In the genomic region with DNA sequence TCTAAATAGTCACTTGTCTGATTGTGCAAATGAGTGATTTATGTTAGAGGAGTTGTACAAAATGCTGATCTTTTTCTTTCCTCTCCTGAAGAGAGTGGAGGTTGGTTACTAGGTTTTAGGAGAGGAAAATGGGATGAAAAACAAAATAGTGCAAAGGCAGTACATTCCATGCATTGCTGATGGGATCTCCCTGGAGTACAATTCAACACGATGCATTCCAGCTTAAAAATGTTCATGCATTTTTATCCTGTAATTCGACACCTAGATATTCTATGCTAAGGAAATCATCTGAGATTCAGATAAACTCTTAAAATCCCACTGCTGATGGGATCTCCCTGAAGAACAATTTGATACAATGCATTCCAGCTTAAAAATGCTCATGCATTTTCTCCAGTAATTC, we compare ENCODE assay signal across 16 cellular contexts. TPM values are rescaled to one million over a fixed set of nuclear protein-coding genes. Genes with fewer than 3 reads are reported as not detected.
DNase-seq lines count a peak whose midpoint lies in the region; ATAC-seq and TF ChIP-seq lines count a peak whose summit lies in the region.
"Had no signal": no experiment of that assay in that cellular context is flagged by ENCODE, and none has a peak within 500 bp of the region (broad histone marks: within the 10 kb centered on the region; RNA-seq: fewer than 3 reads in every experiment).

No MANE protein-coding gene starts in this region.

- H3K27ac ChIP-seq in SK-N-MC = peak overlapping the region; percentile 95
- H3K27ac ChIP-seq: SJSA1 had no signal

- no peaks in the 10 kb centered on the region for H3K9me3 ChIP-seq in SK-N-MC (ENCODE audit: low read depth, low read length)
- H3K9me3 ChIP-seq: MG63, SJSA1 had no signal

- H3K27ac Mint-ChIP-seq in natural killer cell treated with Interleukin-12 subunit alpha and Interleukin-12 subunit beta and Interleukin-15 and Interleukin-18, amount 100 ng/mL, for 72 hours = no peak overlapping the region

- peaks cover 15 to 21% of the 10 kb centered on the region in 2 donors for H3K27me3 Mint-ChIP-seq in natural killer cell treated with Interleukin-12 subunit alpha and Interleukin-12 subunit beta and Interleukin-15 and Interleukin-18, amount 100 ng/mL, for 72 hours

- DNase-seq in GM04503 (ENCODE audit: low read depth) = peak; percentile 69
- peak; percentile 66 for DNase-seq in SK-N-MC (ENCODE audit: low read depth, low spot score)
- peak; percentile 39 for DNase-seq in fibroblast of pulmonary artery (ENCODE audit: low read depth)
- peak; percentile 48 for DNase-seq in retinal pigment epithelial cell (ENCODE audit: low read depth)
- no peak for DNase-seq in natural killer cell treated with Interleukin-12 subunit alpha and Interleukin-12 subunit beta and Interleukin-15 and Interleukin-18, amount 100 ng/mL, for 72 hours (ENCODE audit: low spot score)
- no peak for DNase-seq in A172 (ENCODE audit: low spot score)
- no peak for DNase-seq in hypothalamus (lab: John Stamatoyannopoulos, UW)
- DNase-seq in GF-D8 (lab: John Stamatoyannopoulos, UW) = no peak
- DNase-seq: activated CD8-positive, alpha-beta memory T cell treated with anti-CD3 and anti-CD28 coated beads for 24 hours; activated gamma-delta T cell; MG63; NK-92 treated with Interleukin-12 subunit alpha and Interleukin-12 subunit beta, amount 100 ng/mL, for 24 hours; occipital lobe had no signal

- no peaks in the 10 kb centered on the region for H3K36me3 ChIP-seq in SK-N-MC (ENCODE audit: insufficient read depth, low read length)
- H3K36me3 ChIP-seq: MG63, SJSA1 had no signal

- no peaks in the 10 kb centered on the region for H3K9me3 Mint-ChIP-seq in natural killer cell treated with Interleukin-12 subunit alpha and Interleukin-12 subunit beta and Interleukin-15 and Interleukin-18, amount 100 ng/mL, for 72 hours

- no peak for TF ChIP-seq CTCF in fibroblast of pulmonary artery (IDR thresholded peaks at IDR 0.05; ENCODE audit: low read length, missing control alignments)
- no peak for TF ChIP-seq CTCF in retinal pigment epithelial cell (conservative IDR thresholded peaks at IDR 0.05; ENCODE audit: low read depth, low read length)

- ATAC-seq in natural killer cell treated with Interleukin-12 subunit alpha and Interleukin-12 subunit beta and Interleukin-15 and Interleukin-18, amount 100 ng/mL, for 72 hours = no peak
- ATAC-seq: HCT116 had no signal

- no peak overlapping the region for H3K9ac ChIP-seq in SK-N-MC (ENCODE audit: insufficient read length)

- H3K4me3 Mint-ChIP-seq in natural killer cell treated with Interleukin-12 subunit alpha and Interleukin-12 subunit beta and Interleukin-15 and Interleukin-18, amount 100 ng/mL, for 72 hours = no peak overlapping the region

- H3K4me1 Mint-ChIP-seq in natural killer cell treated with Interleukin-12 subunit alpha and Interleukin-12 subunit beta and Interleukin-15 and Interleukin-18, amount 100 ng/mL, for 72 hours (ENCODE audit: low read depth in 2 of 2) = no peaks in the 10 kb centered on the region

- peak overlapping the region; percentile 49 for H3K4me3 ChIP-seq in SK-N-MC
- H3K4me3 ChIP-seq in fibroblast of pulmonary artery (replicated peaks; ENCODE audit: low read depth, low read length) = no peak overlapping the region
- H3K4me3 ChIP-seq in retinal pigment epithelial cell (ENCODE audit: low read length) = no peak overlapping the region
- H3K4me3 ChIP-seq: lung, MG63, SJSA1 had no signal

- no peaks in the 10 kb centered on the region for H3K36me3 Mint-ChIP-seq in natural killer cell treated with Interleukin-12 subunit alpha and Interleukin-12 subunit beta and Interleukin-15 and Interleukin-18, amount 100 ng/mL, for 72 hours

RNA-seq across cellular contexts. Expression of a gene that starts 2.0 kb away (rescaled TPM):
- not detected for total RNA-seq in natural killer cell treated with Interleukin-12 subunit alpha and Interleukin-12 subunit beta and Interleukin-15 and Interleukin-18, amount 100 ng/mL, for 72 hours
- total RNA-seq in A172 (2014; rRNA removed; shearing (Covaris generic)) = not detected in 2 replicates
- total RNA-seq: lung, occipital lobe, SJSA1 had no signal

RNA-seq across cellular contexts. Expression of a gene that starts 47.0 kb away (rescaled TPM):
- not detected for total RNA-seq in natural killer cell treated with Interleukin-12 subunit alpha and Interleukin-12 subunit beta and Interleukin-15 and Interleukin-18, amount 100 ng/mL, for 72 hours
- total RNA-seq in A172 (2014; rRNA removed; shearing (Covaris generic)) = not detected in 2 replicates
- total RNA-seq: occipital lobe, SJSA1 had no signal

Comparison
In these comparisons a context has a peak if more than half of its experiments do, and no peak if none do; other contexts are left out.
1. DNase-seq: peak in GM04503 (single experiment), SK-N-MC (single experiment), fibroblast of pulmonary artery (single experiment) and retinal pigment epithelial cell (single experiment); none in natural killer cell treated with Interleukin-12 subunit alpha and Interleukin-12 subunit beta and Interleukin-15 and Interleukin-18, amount 100 ng/mL, for 72 hours (single experiment), A172 (single experiment), hypothalamus (0 of 51) and GF-D8 (single experiment).